ENCODE assay signal across 8 cellular contexts in genomic region chr22:44667829-44668189, GRCh38. TPM values are rescaled to one million over a fixed set of nuclear protein-coding genes. Genes with fewer than 3 reads are reported as not detected.
DNase-seq lines count a peak whose midpoint lies in the region; ATAC-seq, FAIRE-seq and TF ChIP-seq lines count a peak whose summit lies in the region.

No MANE protein-coding gene starts in this region.

- no peaks in the 10 kb centered on the region for H3K36me3 Mint-ChIP-seq in IgD-negative memory B cell

- peak overlapping the region; percentile 38 for H3K27ac ChIP-seq in layer of hippocampus (ENCODE audit: low read depth, low read length)

- no peak for FAIRE-seq in GM12891 (lab: Jason Lieb, UNC)

- no peaks in the 10 kb centered on the region for H3K9me3 Mint-ChIP-seq in IgD-negative memory B cell

- TF ChIP-seq POLR2A in GM12891 (IDR thresholded peaks at IDR 0.05; ENCODE audit: low read depth, low read length): no peak

- peaks cover 4% of the 10 kb centered on the region for H3K27me3 ChIP-seq in layer of hippocampus (ENCODE audit: control insufficient read depth, insufficient read depth, low read length)

- peak overlapping the region; percentile 68 to 88 (median 80) for H3K4me3 Mint-ChIP-seq in IgD-negative memory B cell

- no peak for ATAC-seq in HG02571 (IDR thresholded peaks at IDR 0.05; ENCODE audit: unreplicated experiment)

- H3K27me3 Mint-ChIP-seq in IgD-negative memory B cell: peaks cover 24% of the 10 kb centered on the region

- peak; percentile 86 for DNase-seq in activated effector memory CD4-positive, alpha-beta T cell treated with anti-CD3 and anti-CD28 coated beads, Interleukin-2, amount 50 U/mL, for 16 hours
- DNase-seq in stimulated activated CD8-positive, alpha-beta memory T cell treated with anti-CD3 and anti-CD28 coated beads, Interleukin-4, amount 100 ng/mL, for 24 hours (ENCODE audit: low read depth): peak; percentile 46
- DNase-seq in COR-L47 (lab: John Stamatoyannopoulos, UW) (no peak), NCI-H2227 treated with DMSO at 0.1 percent for 48 hours (lab: John Stamatoyannopoulos, UW) (no peak), GM12891 (ENCODE audit: insufficient read length, low spot score) (no peak)

- peaks cover 10 to 22% (median 19%) of the 10 kb centered on the region in 3 donors for H3K4me1 Mint-ChIP-seq in IgD-negative memory B cell

- peak overlapping the region; percentile 23 to 69 (median 65) for H3K27ac Mint-ChIP-seq in IgD-negative memory B cell

TF ChIP-seq in GM12891, 5 proteins besides CTCF, POLR2A, EP300 and RAD21:
- TF ChIP-seq PAX5 (IDR thresholded peaks at IDR 0.05; ENCODE audit: insufficient read depth, low read length, severe bottlenecking) (no peak), POU2F2 (IDR thresholded peaks at IDR 0.05; ENCODE audit: low read depth, low read length) (no peak), SPI1 (IDR thresholded peaks at IDR 0.05; ENCODE audit: low read depth, low read length) (no peak), POLR2AphosphoS5 (IDR thresholded peaks at IDR 0.05; ENCODE audit: low read depth, low read length) (no peak), TAF1 (IDR thresholded peaks at IDR 0.05; ENCODE audit: low read depth, low read length) (no peak)

RNA-seq across cellular contexts. Expression of gene PRR5, which starts 34.2 kb away (rescaled TPM):
- 40.3 TPM for polyA plus RNA-seq in IgD-negative memory B cell
- 0.21 TPM for polyA plus RNA-seq in GM12891 (2012; ENCODE audit: low read depth, missing spikeins)

Comparison
In these comparisons a context has a peak if more than half of its experiments do, and no peak if none do; other contexts are left out.
1. DNase-seq: peak in activated effector memory CD4-positive, alpha-beta T cell treated with anti-CD3 and anti-CD28 coated beads, Interleukin-2, amount 50 U/mL, for 16 hours (single experiment) and stimulated activated CD8-positive, alpha-beta memory T cell treated with anti-CD3 and anti-CD28 coated beads, Interleukin-4, amount 100 ng/mL, for 24 hours (single experiment); none in COR-L47 (single experiment), NCI-H2227 treated with DMSO at 0.1 percent for 48 hours (single experiment) and GM12891 (single experiment).